Comparison of ENCODE assay signal across 17 cellular contexts in genomic region chr3:192156382-192156781, GRCh38.
A peak's percentile ranks its signal among the peaks of the same experiment; 100 is the strongest.
DNase-seq lines count a peak whose midpoint lies in the region; ATAC-seq and TF ChIP-seq lines count a peak whose summit lies in the region.
"Had no signal": no experiment of that assay in that cellular context is flagged by ENCODE, and none has a peak within 500 bp of the region (broad histone marks: within the 10 kb centered on the region; RNA-seq: fewer than 3 reads in every experiment).

No MANE protein-coding gene starts in this region.

- H2AFZ ChIP-seq in OCI-LY7 (ENCODE audit: low read length) = peak overlapping the region; percentile 78; the same call in 1 of the 2 replicates

- H3K27me3 Mint-ChIP-seq in nephron progenitor cell (ENCODE audit: low read depth, poor library complexity) = no peaks in the 10 kb centered on the region

- intact Hi-C loops in OCI-LY7 (cut with micrococcal nuclease; ENCODE audit: unreplicated experiment) = no loop called here

- no peaks in the 10 kb centered on the region for H3K9me3 ChIP-seq in OCI-LY7 (ENCODE audit: low read length)
- H3K9me3 ChIP-seq: Caco-2 had no signal

- H3K36me3 Mint-ChIP-seq in nephron progenitor cell (ENCODE audit: low read depth) = no peaks in the 10 kb centered on the region
- H3K36me3 Mint-ChIP-seq: CD14-positive monocyte; CD8-positive, alpha-beta T cell had no signal

- no peaks in the 10 kb centered on the region for H3K9me2 ChIP-seq in OCI-LY7 (ENCODE audit: insufficient read depth, low read length)

- POLR2A ChIA-PET in OCI-LY7 (lab: Charles Lee) = interaction anchor here (1.0 to 1.6 kb wide), 5 partner anchors 14 to 46 kb away, joined by 3 to 4 read pairs (median 3); no protein-coding TSS in a partner anchor

- no peaks in the 10 kb centered on the region for H3K79me2 ChIP-seq in OCI-LY7 (ENCODE audit: insufficient read depth, low read depth, low read length)

- H3K9me3 Mint-ChIP-seq in nephron progenitor cell = no peaks in the 10 kb centered on the region
- H3K9me3 Mint-ChIP-seq: CD8-positive, alpha-beta T cell; IgD-negative memory B cell had no signal

- H3K4me3 ChIP-seq in OCI-LY7 (ENCODE audit: low read depth, low read length, poor library complexity, severe bottlenecking) = no peak overlapping the region

- no peaks in the 10 kb centered on the region for H3K36me3 ChIP-seq in OCI-LY7 (ENCODE audit: insufficient read depth, low read length)

- no peak for ATAC-seq in HG02642 (IDR thresholded peaks at IDR 0.05; ENCODE audit: poor library complexity, unreplicated experiment)
- ATAC-seq: CD8-positive, alpha-beta T cell; HCT116 had no signal

- H3K27ac ChIP-seq in OCI-LY7 (ENCODE audit: low read depth, low read length, poor library complexity, severe bottlenecking) = no peak overlapping the region
- H3K27ac ChIP-seq: 22Rv1 had no signal

- H3K27ac Mint-ChIP-seq in nephron progenitor cell = no peak overlapping the region
- H3K27ac Mint-ChIP-seq: CD14-positive monocyte; CD8-positive, alpha-beta T cell had no signal

- DNase-seq in DMS153 (lab: John Stamatoyannopoulos, UW) (peak; percentile 33), DMS153 treated with DMSO at 0.1 percent for 48 hours (lab: John Stamatoyannopoulos, UW; ENCODE audit: unreplicated experiment) (no peak), DMS53 (lab: John Stamatoyannopoulos, UW) (peak; percentile 58), OCI-LY7 (ENCODE audit: low spot score) (no peak), nephron progenitor cell (no peak), COLO829 (ENCODE audit: low spot score) (no peak)
- DNase-seq in activated effector memory CD4-positive, alpha-beta T cell treated with anti-CD3 and anti-CD28 coated beads, Interleukin-2, amount 50 U/mL, for 16 hours = no peak
- DNase-seq: Caco-2; CD8-positive, alpha-beta T cell; DMS79 treated with DMSO at 0.1 percent for 48 hours; GDM1; KG1 had no signal

- peaks cover 20% of the 10 kb centered on the region for H3K4me1 Mint-ChIP-seq in nephron progenitor cell
- H3K4me1 Mint-ChIP-seq: CD14-positive monocyte had no signal

- H4K20me1 ChIP-seq in OCI-LY7 (ENCODE audit: insufficient read depth, low read length) = no peaks in the 10 kb centered on the region

- peak overlapping the region; percentile 67; the same call in 1 of the 2 replicates for H3K4me2 ChIP-seq in OCI-LY7 (ENCODE audit: low read length)

- CTCF ChIA-PET in OCI-LY7 (lab: Charles Lee; ENCODE audit: unreplicated experiment) = no interaction called here

- H3K4me1 ChIP-seq in OCI-LY7 (ENCODE audit: insufficient read depth, low read length, poor library complexity, severe bottlenecking) = peaks cover 16% of the 10 kb centered on the region
- H3K4me1 ChIP-seq: Caco-2 had no signal

- peak overlapping the region; percentile 24 for H3K4me3 Mint-ChIP-seq in nephron progenitor cell
- H3K4me3 Mint-ChIP-seq: CD14-positive monocyte; CD8-positive, alpha-beta T cell had no signal

- TF ChIP-seq CTCF in OCI-LY7 (conservative IDR thresholded peaks at IDR 0.05; ENCODE audit: low read length) (no peak), nephron progenitor cell (IDR thresholded peaks at IDR 0.05) (no peak)

- no TSS peak for BruUV-seq in OCI-LY7 (replicated peaks; lab: Mats Ljungman, UMichigan)

Comparison
In these comparisons a context has a peak if more than half of its experiments do, and no peak if none do; other contexts are left out.
1. DNase-seq: peak in DMS153 (single experiment) and DMS53 (single experiment); none in DMS153 treated with DMSO at 0.1 percent for 48 hours (single experiment), OCI-LY7 (single experiment), nephron progenitor cell (single experiment), COLO829 (single experiment) and activated effector memory CD4-positive, alpha-beta T cell treated with anti-CD3 and anti-CD28 coated beads, Interleukin-2, amount 50 U/mL, for 16 hours (single experiment).